11 cellular contexts compared by ENCODE assay signal in the genomic region with DNA sequence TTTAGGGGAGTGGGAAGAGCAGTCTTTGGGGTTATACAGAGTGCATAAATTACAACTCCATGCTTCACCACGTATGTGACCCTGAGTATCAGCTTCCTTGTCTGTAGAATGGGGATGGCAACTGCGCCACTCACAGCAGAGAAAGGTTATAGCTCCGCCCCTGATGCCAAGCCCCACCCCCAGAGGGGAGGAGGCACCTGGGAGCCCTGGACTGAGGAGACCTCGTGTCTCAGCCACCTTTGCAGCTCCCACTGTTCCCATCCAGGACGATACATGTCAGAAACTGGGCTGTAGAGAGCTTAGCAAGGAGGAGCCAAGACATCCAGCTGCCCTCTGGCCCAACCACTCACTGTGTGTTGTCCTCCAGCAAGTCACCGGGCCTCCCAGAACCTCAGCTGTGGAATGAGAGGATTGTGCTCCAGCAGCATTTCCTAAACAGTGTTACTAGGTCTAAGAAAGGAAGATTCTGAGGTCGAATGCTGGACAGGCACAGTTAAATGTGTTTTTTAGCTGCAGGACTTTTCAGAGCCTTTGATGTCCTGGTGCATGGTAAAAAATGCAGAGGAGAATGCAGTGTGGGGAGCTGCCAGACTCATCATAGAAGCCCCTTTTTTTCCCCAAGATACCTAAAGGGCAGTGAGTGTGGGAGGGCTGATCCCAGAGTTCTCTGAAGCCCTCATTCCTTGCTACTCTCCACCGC. TPM values are rescaled to one million over a fixed set of nuclear protein-coding genes. Genes with fewer than 3 reads are reported as not detected.
DNase-seq lines count a peak whose midpoint lies in the region; ATAC-seq, FAIRE-seq and TF ChIP-seq lines count a peak whose summit lies in the region.
"Had no signal": no experiment of that assay in that cellular context is flagged by ENCODE, and none has a peak within 500 bp of the region (broad histone marks: within the 10 kb centered on the region; RNA-seq: fewer than 3 reads in every experiment).

No MANE protein-coding gene starts in this region.

- 46 to 59% methylated on average over 8 of the region's 8 CpGs for WGBS in pancreas, 2 donors

- H3K4me1 ChIP-seq in CD4-positive, CD25-positive, alpha-beta regulatory T cell (ENCODE audit: control insufficient read depth, insufficient read depth, low read length, poor library complexity, severe bottlenecking), result peaks cover 26% of the 10 kb centered on the region
- H3K4me1 ChIP-seq in Karpas-422 (ENCODE audit: low read length), result 0 out of 2 replicates have a peak, but pooled peaks cover 3% of the 10 kb centered on the region
- peaks cover 4% of the 10 kb centered on the region for H3K4me1 ChIP-seq in mucosa of descending colon (ENCODE audit: low read depth)
- H3K4me1 ChIP-seq in pancreas, result no peaks in the 10 kb centered on the region

- no peak overlapping the region for H2AFZ ChIP-seq in Karpas-422 (ENCODE audit: low read length)

- no peaks in the 10 kb centered on the region for H3K27me3 Mint-ChIP-seq in CD4-positive, CD25-positive, alpha-beta regulatory T cell

- no peak overlapping the region for H3K4me3 Mint-ChIP-seq in CD4-positive, CD25-positive, alpha-beta regulatory T cell
- H3K4me3 Mint-ChIP-seq: immature natural killer cell had no signal

- H3K36me3 Mint-ChIP-seq in CD4-positive, CD25-positive, alpha-beta regulatory T cell, result no peaks in the 10 kb centered on the region
- H3K36me3 Mint-ChIP-seq: immature natural killer cell had no signal

- H3K79me2 ChIP-seq in Karpas-422 (ENCODE audit: low read length), result no peaks in the 10 kb centered on the region

- no peak for TF ChIP-seq CTCF in mucosa of descending colon (IDR thresholded peaks at IDR 0.05)
- TF ChIP-seq CTCF in pancreas (IDR thresholded peaks at IDR 0.05), result no peak

- H3K4me3 ChIP-seq in CD4-positive, CD25-positive, alpha-beta regulatory T cell (ENCODE audit: low read depth, low read length), result no peak overlapping the region
- H3K4me3 ChIP-seq in Karpas-422 (ENCODE audit: low read length), result no peak overlapping the region
- no peak overlapping the region for H3K4me3 ChIP-seq in mucosa of descending colon
- no peak overlapping the region for H3K4me3 ChIP-seq in pancreas
- H3K4me3 ChIP-seq: skin epidermis had no signal

- H3K9me3 Mint-ChIP-seq in CD4-positive, CD25-positive, alpha-beta regulatory T cell, result no peaks in the 10 kb centered on the region

- no peak for ATAC-seq in CD4-positive, CD25-positive, alpha-beta regulatory T cell (ENCODE audit: low read depth in 2 of 2)
- ATAC-seq in mucosa of descending colon (peak; percentile 30), pancreas (no peak), HG03460 (IDR thresholded peaks at IDR 0.05; ENCODE audit: unreplicated experiment) (no peak), HG02981 (IDR thresholded peaks at IDR 0.05; ENCODE audit: unreplicated experiment) (no peak)

- no peaks in the 10 kb centered on the region for H3K9me3 ChIP-seq in CD4-positive, CD25-positive, alpha-beta regulatory T cell (ENCODE audit: control insufficient read depth in 2 of 2, low read length in 2 of 2)
- H3K9me3 ChIP-seq in Karpas-422 (ENCODE audit: low read length), result no peaks in the 10 kb centered on the region
- H3K9me3 ChIP-seq in mucosa of descending colon, result no peaks in the 10 kb centered on the region
- H3K9me3 ChIP-seq in pancreas, result no peaks in the 10 kb centered on the region

- H3K27ac Mint-ChIP-seq in CD4-positive, CD25-positive, alpha-beta regulatory T cell, result no peak overlapping the region
- H3K27ac Mint-ChIP-seq: immature natural killer cell had no signal

- H3K9me2 ChIP-seq in Karpas-422 (replicated peaks; ENCODE audit: insufficient read depth, low read length), result no peaks in the 10 kb centered on the region

- peak; percentile 14 to 48 (median 17) for DNase-seq in CD4-positive, CD25-positive, alpha-beta regulatory T cell
- DNase-seq in Karpas-422 (peak; percentile 86), activated T-cell treated with anti-CD3 and anti-CD28 coated beads for 24 hours (ENCODE audit: low read depth) (peak; percentile 24), mucosa of descending colon (peak in 2 of 3 donors; percentile 44 to 59), 8988T (no peak), pancreas (no peak)
- DNase-seq: DMS153 had no signal

- intact Hi-C loops in mucosa of descending colon (cut with DNase I, micrococcal nuclease) (no loop called here), pancreas (cut with DNase I) (no loop called here)

- no peaks in the 10 kb centered on the region for H3K27me3 ChIP-seq in CD4-positive, CD25-positive, alpha-beta regulatory T cell (ENCODE audit: control insufficient read depth, insufficient read depth, low read length)
- no peaks in the 10 kb centered on the region for H3K27me3 ChIP-seq in Karpas-422 (ENCODE audit: low read length)
- peaks cover 0 to 6% (median 0%) of the 10 kb centered on the region in 4 donors for H3K27me3 ChIP-seq in pancreas

- FAIRE-seq in pancreas (lab: Jason Lieb, UNC), result no peak

- no peaks in the 10 kb centered on the region for H4K20me1 ChIP-seq in Karpas-422 (ENCODE audit: insufficient read depth, low read depth, low read length)

- no peak overlapping the region for H3K27ac ChIP-seq in CD4-positive, CD25-positive, alpha-beta regulatory T cell (ENCODE audit: insufficient read depth, low read length, poor library complexity, severe bottlenecking)
- H3K27ac ChIP-seq in Karpas-422 (ENCODE audit: low read length) (no peak overlapping the region), pancreas (no peak overlapping the region)
- H3K27ac ChIP-seq: skin epidermis had no signal

- no peaks in the 10 kb centered on the region for H3K36me3 ChIP-seq in CD4-positive, CD25-positive, alpha-beta regulatory T cell (ENCODE audit: control insufficient read depth, insufficient read depth, low read length)
- H3K36me3 ChIP-seq in Karpas-422 (ENCODE audit: insufficient read depth, low read length) (no peaks in the 10 kb centered on the region), mucosa of descending colon (ENCODE audit: low read depth) (no peaks in the 10 kb centered on the region), pancreas (no peaks in the 10 kb centered on the region)

- H3K4me1 Mint-ChIP-seq in CD4-positive, CD25-positive, alpha-beta regulatory T cell, result peaks cover 5 to 42% (median 23%) of the 10 kb centered on the region in 4 donors

- no peak overlapping the region for H3K4me2 ChIP-seq in Karpas-422 (ENCODE audit: low read depth, low read length, poor library complexity, severe bottlenecking)

- no peak overlapping the region for H3K9ac ChIP-seq in Karpas-422 (ENCODE audit: low read length)

RNA-seq across cellular contexts. Expression of a gene that starts 49.4 kb away (rescaled TPM):
- total RNA-seq in CD4-positive, CD25-positive, alpha-beta regulatory T cell, result not detected
- polyA plus RNA-seq in CD4-positive, CD25-positive, alpha-beta regulatory T cell, result under 1 TPM in 2 of 4 donors, not detected in 2; 0.07 to 0.17 TPM
- not detected in 2 replicates for total RNA-seq in Karpas-422 (2014; rRNA removed; shearing (Covaris generic); ENCODE audit: low replicate concordance)
- total RNA-seq in mucosa of descending colon, result under 1 TPM in 1 of 3 donors, not detected in 2; 0.22 TPM
- total RNA-seq in pancreas, result under 1 TPM in 1 of 6 donors, not detected in 5; 0.41 TPM
- polyA plus RNA-seq in pancreas, result under 1 TPM; 0.08 to 0.14 TPM

Comparison
In these comparisons a context has a peak if more than half of its experiments do, and no peak if none do; other contexts are left out.
1. DNase-seq: peak in CD4-positive, CD25-positive, alpha-beta regulatory T cell (3 of 3), Karpas-422 (single experiment), activated T-cell treated with anti-CD3 and anti-CD28 coated beads for 24 hours (single experiment) and mucosa of descending colon (2 of 3); none in 8988T (single experiment) and pancreas (0 of 6).